ENCODE assay signal across 17 cellular contexts in the genomic region with DNA sequence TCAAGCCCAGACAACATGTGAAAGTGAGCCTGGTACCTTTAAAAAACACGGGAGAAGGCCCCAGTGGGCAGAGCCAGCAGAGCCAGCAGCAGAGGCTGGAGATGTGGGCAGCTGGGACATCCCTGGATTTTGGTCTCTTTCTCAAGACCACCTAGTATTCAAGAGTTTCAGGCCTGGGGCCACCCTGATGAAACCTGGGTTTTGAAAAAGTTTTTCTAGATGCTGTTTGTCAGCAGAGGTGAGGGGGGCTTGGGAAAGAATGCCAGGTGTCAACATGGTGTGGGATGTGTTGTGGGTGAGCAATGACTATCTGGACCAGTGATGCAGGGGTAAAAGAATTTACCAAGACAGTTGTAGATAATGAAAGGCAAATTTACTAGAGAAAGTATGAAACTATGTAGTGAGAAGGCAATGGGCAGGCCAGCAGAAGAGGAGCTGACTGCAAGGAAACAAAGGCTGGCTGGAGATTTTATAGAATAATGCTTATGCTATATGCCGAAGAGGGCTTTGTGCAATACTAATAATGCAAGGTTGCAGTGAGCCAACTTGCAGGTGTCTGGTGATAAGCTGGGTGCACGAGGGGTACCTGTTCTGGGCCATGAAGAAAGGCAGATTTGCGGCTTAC. TPM values are rescaled to one million over a fixed set of nuclear protein-coding genes. Genes with fewer than 3 reads are reported as not detected.
A peak's percentile ranks its signal among the peaks of the same experiment; 100 is the strongest.
DNase-seq lines count a peak whose midpoint lies in the region; ATAC-seq and TF ChIP-seq lines count a peak whose summit lies in the region.
"Had no signal": no experiment of that assay in that cellular context is flagged by ENCODE, and none has a peak within 500 bp of the region (broad histone marks: within the 10 kb centered on the region; RNA-seq: fewer than 3 reads in every experiment).

No MANE protein-coding gene starts in this region.

- no peak for TF ChIP-seq POLR2A in esophagus squamous epithelium (IDR thresholded peaks at IDR 0.05)

- H3K4me3 ChIP-seq in heart right ventricle = no peak overlapping the region
- H3K4me3 ChIP-seq in HEK293 (ENCODE audit: low read depth, low read length) = no peak overlapping the region
- H3K4me3 ChIP-seq in trophoblast cell (ENCODE audit: low read depth, low read length) = no peak overlapping the region
- H3K4me3 ChIP-seq in esophagus squamous epithelium = no peak overlapping the region
- H3K4me3 ChIP-seq: GM23248, HAP-1 had no signal

- H3K27ac ChIP-seq in heart right ventricle (no peak overlapping the region), HEK293 (ENCODE audit: extremely low read depth, low read depth, low read length) (no peak overlapping the region), trophoblast cell (ENCODE audit: low read depth, low read length) (no peak overlapping the region), esophagus squamous epithelium (no peak overlapping the region)
- H3K27ac ChIP-seq: GM23248 had no signal

- CTCF ChIA-PET in HEK293 (lab: Yijun Ruan, JAX) = interaction anchor here (1.3 kb wide), 1 partner anchor 47 kb away, joined by 3 read pairs; no protein-coding TSS in a partner anchor

- POLR2A ChIA-PET in HEK293 (lab: Yijun Ruan, JAX) = no interaction called here

- peaks cover 2% of the 10 kb centered on the region for H3K79me1 ChIP-seq in trophoblast cell (ENCODE audit: low read length)

- no peak overlapping the region for H3K14ac ChIP-seq in trophoblast cell (ENCODE audit: low read length)

- no peak for ATAC-seq in heart right ventricle

- H3K9ac ChIP-seq in trophoblast cell (ENCODE audit: low read length) = no peak overlapping the region
- H3K9ac ChIP-seq: GM23248 had no signal

- H3K36me3 ChIP-seq in heart right ventricle = no peaks in the 10 kb centered on the region
- H3K36me3 ChIP-seq in HEK293 (ENCODE audit: control insufficient read depth in 2 of 2, insufficient read depth in 1 of 2, low read length in 2 of 2) = no peaks in the 10 kb centered on the region
- no peaks in the 10 kb centered on the region for H3K36me3 ChIP-seq in trophoblast cell (ENCODE audit: control insufficient read depth in 1 of 2, insufficient read depth in 2 of 2, low read length in 2 of 2)
- H3K36me3 ChIP-seq in esophagus squamous epithelium = no peaks in the 10 kb centered on the region
- H3K36me3 ChIP-seq: HAP-1 had no signal

- no peak overlapping the region for H3K18ac ChIP-seq in trophoblast cell (ENCODE audit: low read length)

- no peak overlapping the region for H2AK5ac ChIP-seq in trophoblast cell (ENCODE audit: low read length)

- no peak overlapping the region for H4K8ac ChIP-seq in trophoblast cell (ENCODE audit: low read depth, low read length)

- H3K4me1 ChIP-seq in heart right ventricle = peaks cover under 1 to 23% (median 7%) of the 10 kb centered on the region in 9 donors
- no peaks in the 10 kb centered on the region for H3K4me1 ChIP-seq in HEK293 (ENCODE audit: control insufficient read depth, insufficient read depth, low read length)
- H3K4me1 ChIP-seq in trophoblast cell (ENCODE audit: control insufficient read depth in 1 of 2, insufficient read depth in 2 of 2, low read length in 2 of 2) = peaks cover 3 to 13% of the 10 kb centered on the region in 2 experiments
- peaks cover 0 to 58% (median 8%) of the 10 kb centered on the region in 3 donors for H3K4me1 ChIP-seq in esophagus squamous epithelium
- H3K4me1 ChIP-seq: HAP-1 had no signal

- no peak overlapping the region for H3K4me2 ChIP-seq in trophoblast cell (ENCODE audit: low read length)

- no peak overlapping the region for H2BK120ac ChIP-seq in trophoblast cell (ENCODE audit: insufficient read depth, low read length, poor library complexity)

- intact Hi-C loops in cardiac septum (cut with DNase I) (no loop called here), heart right ventricle (cut with DNase I) (loop anchor here in 1 of 10 donors (10.0 kb wide), 1 partner anchor 88 kb away; no protein-coding TSS in a partner anchor), esophagus squamous epithelium (cut with DNase I) (no loop called here)

- no peak overlapping the region for H3K23ac ChIP-seq in trophoblast cell (ENCODE audit: low read length)

- no peak overlapping the region for H2BK12ac ChIP-seq in trophoblast cell (ENCODE audit: low read length)

- 96% methylated on average over 4 of the region's 4 CpGs for WGBS in heart right ventricle, 2 donors
- no CpG with 5 or more reads among the region's 4 CpGs for WGBS in trophoblast cell (ENCODE audit: extremely low coverage, insufficient coverage, insufficient read length)
- WGBS in esophagus squamous epithelium, 2 donors = 84 to 85% methylated on average over 4 of the region's 4 CpGs

- H2BK5ac ChIP-seq in trophoblast cell (ENCODE audit: low read depth, low read length, poor library complexity) = no peak overlapping the region

- H3K27me3 ChIP-seq in heart right ventricle (no peaks in the 10 kb centered on the region), trophoblast cell (ENCODE audit: insufficient read depth, low read length) (no peaks in the 10 kb centered on the region), esophagus squamous epithelium (no peaks in the 10 kb centered on the region)

- H4K12ac ChIP-seq in trophoblast cell (ENCODE audit: low read depth, low read length) = no peak overlapping the region

- no peak overlapping the region for H2AFZ ChIP-seq in trophoblast cell (ENCODE audit: insufficient read depth, low read length, poor library complexity)
- H2AFZ ChIP-seq: GM23248 had no signal

- TF ChIP-seq CTCF in heart right ventricle (IDR thresholded peaks at IDR 0.05) (no peak), HEK293 (tag by site-specific recombination; IDR thresholded peaks at IDR 0.05) (no peak), esophagus squamous epithelium (IDR thresholded peaks at IDR 0.05) (no peak)

- DNase-seq in cardiac septum (ENCODE audit: low spot score) = peak; percentile 22
- no peak for DNase-seq in heart right ventricle
- peak; percentile 29 for DNase-seq in kidney tubule cell (ENCODE audit: low spot score)
- peak; percentile 76 to 83 for DNase-seq in trophoblast cell
- DNase-seq in T-helper 1 cell = no peak
- no peak for DNase-seq in activated CD4-positive, alpha-beta T cell treated with anti-CD3 and anti-CD28 coated beads for 4 hours
- DNase-seq in esophagus squamous epithelium (lab: John Stamatoyannopoulos, UW) = no peak
- DNase-seq: 8988T; C1 segment of cervical spinal cord; CD4-positive, CD25-positive, alpha-beta regulatory T cell; CD8-positive, alpha-beta memory T cell; COR-L47; DMS 273 treated with DMSO at 0.1 percent for 48 hours; GM23248; HFFc6 had no signal

- no peak overlapping the region for H3K4ac ChIP-seq in trophoblast cell (ENCODE audit: low read depth, low read length)

- H3K9me3 ChIP-seq in heart right ventricle (no peaks in the 10 kb centered on the region), HEK293 (ENCODE audit: control insufficient read depth, insufficient read depth, low read depth, low read length) (no peaks in the 10 kb centered on the region), trophoblast cell (ENCODE audit: insufficient read depth, low read depth, low read length) (peaks cover 9% of the 10 kb centered on the region), esophagus squamous epithelium (no peaks in the 10 kb centered on the region)
- H3K9me3 ChIP-seq: HAP-1 had no signal

- H4K91ac ChIP-seq in trophoblast cell (ENCODE audit: low read depth, low read length) = no peak overlapping the region

- H3K79me2 ChIP-seq in trophoblast cell (ENCODE audit: control insufficient read depth, insufficient read depth, low read length, poor library complexity) = no peaks in the 10 kb centered on the region

TF ChIP-seq in HEK293, 187 proteins besides CTCF, POLR2A, EP300 and RAD21:
- peak; percentile 90 for TF ChIP-seq SETDB1 (IDR thresholded peaks at IDR 0.05; ENCODE audit: insufficient read length, low read length)
- no peak for TF ChIP-seq PRDM4 (tag by site-specific recombination; IDR thresholded peaks at IDR 0.05)
- no peak for TF ChIP-seq ZBTB17 (tag by site-specific recombination; IDR thresholded peaks at IDR 0.05)
- no peak for TF ChIP-seq ZNF596 (tag by site-specific recombination; IDR thresholded peaks at IDR 0.05)
- no peak for TF ChIP-seq ZFP69B (tag by site-specific recombination; IDR thresholded peaks at IDR 0.05)
- no peak for TF ChIP-seq ZNF701 (tag by site-specific recombination; IDR thresholded peaks at IDR 0.05)
- TF ChIP-seq ZNF221 (tag by site-specific recombination; IDR thresholded peaks at IDR 0.05; ENCODE audit: borderline replicate concordance) = no peak
- TF ChIP-seq ZFP37 (tag by site-specific recombination; IDR thresholded peaks at IDR 0.05) = no peak

RNA-seq across cellular contexts. Expression of gene PLEKHA1, which starts 28.1 kb away (rescaled TPM):
- 46.2 TPM for total RNA-seq in cardiac septum
- 10 to 100 TPM; 42.2 to 72.9 (median 50.2) TPM for total RNA-seq in heart right ventricle
- polyA plus RNA-seq in heart right ventricle = 10 to 100 TPM; 16.7 to 28.5 TPM
- 22.8 and 23.3 TPM in 2 replicates for polyA plus RNA-seq in trophoblast cell (2013)
- 10 to 100 TPM; 23.4 to 56.3 (median 35.9) TPM for total RNA-seq in esophagus squamous epithelium

Comparison
In these comparisons a context has a peak if more than half of its experiments do, and no peak if none do; other contexts are left out.
1. DNase-seq: peak in cardiac septum (single experiment), kidney tubule cell (single experiment) and trophoblast cell (2 of 2); none in heart right ventricle (0 of 2), T-helper 1 cell (0 of 5), activated CD4-positive, alpha-beta T cell treated with anti-CD3 and anti-CD28 coated beads for 4 hours (0 of 2) and esophagus squamous epithelium (single experiment).